ENCODE assay signal across 2 cellular contexts in genomic region chr1:150008699-150009098, GRCh38.
TF ChIP-seq lines count a peak whose summit lies in the region.

No MANE protein-coding gene starts in this region.

TF ChIP-seq in SK-N-SH, 30 proteins besides CTCF, POLR2A, EP300 and RAD21 (continued from another document):
- TF ChIP-seq, protein P1, sequence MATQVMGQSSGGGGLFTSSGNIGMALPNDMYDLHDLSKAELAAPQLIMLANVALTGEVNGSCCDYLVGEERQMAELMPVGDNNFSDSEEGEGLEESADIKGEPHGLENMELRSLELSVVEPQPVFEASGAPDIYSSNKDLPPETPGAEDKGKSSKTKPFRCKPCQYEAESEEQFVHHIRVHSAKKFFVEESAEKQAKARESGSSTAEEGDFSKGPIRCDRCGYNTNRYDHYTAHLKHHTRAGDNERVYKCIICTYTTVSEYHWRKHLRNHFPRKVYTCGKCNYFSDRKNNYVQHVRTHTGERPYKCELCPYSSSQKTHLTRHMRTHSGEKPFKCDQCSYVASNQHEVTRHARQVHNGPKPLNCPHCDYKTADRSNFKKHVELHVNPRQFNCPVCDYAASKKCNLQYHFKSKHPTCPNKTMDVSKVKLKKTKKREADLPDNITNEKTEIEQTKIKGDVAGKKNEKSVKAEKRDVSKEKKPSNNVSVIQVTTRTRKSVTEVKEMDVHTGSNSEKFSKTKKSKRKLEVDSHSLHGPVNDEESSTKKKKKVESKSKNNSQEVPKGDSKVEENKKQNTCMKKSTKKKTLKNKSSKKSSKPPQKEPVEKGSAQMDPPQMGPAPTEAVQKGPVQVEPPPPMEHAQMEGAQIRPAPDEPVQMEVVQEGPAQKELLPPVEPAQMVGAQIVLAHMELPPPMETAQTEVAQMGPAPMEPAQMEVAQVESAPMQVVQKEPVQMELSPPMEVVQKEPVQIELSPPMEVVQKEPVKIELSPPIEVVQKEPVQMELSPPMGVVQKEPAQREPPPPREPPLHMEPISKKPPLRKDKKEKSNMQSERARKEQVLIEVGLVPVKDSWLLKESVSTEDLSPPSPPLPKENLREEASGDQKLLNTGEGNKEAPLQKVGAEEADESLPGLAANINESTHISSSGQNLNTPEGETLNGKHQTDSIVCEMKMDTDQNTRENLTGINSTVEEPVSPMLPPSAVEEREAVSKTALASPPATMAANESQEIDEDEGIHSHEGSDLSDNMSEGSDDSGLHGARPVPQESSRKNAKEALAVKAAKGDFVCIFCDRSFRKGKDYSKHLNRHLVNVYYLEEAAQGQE (IDR thresholded peaks at IDR 0.05; ENCODE audit: low read depth, low read length) = no peak
- no peak for TF ChIP-seq MAX (IDR thresholded peaks at IDR 0.05; ENCODE audit: low read depth)
- TF ChIP-seq USF2 (IDR thresholded peaks at IDR 0.05; ENCODE audit: borderline replicate concordance, low read depth, low read length) = no peak

TF ChIP-seq in SK-N-SH treated with all-trans-retinoic acid at 6 μM for 48 hours, 23 proteins besides CTCF, POLR2A, EP300 and RAD21 (continued from another document):
- TF ChIP-seq ARNTL (CRISPR knock-in tag; IDR thresholded peaks at IDR 0.05; ENCODE audit: borderline replicate concordance, low read depth) (no peak), TCF4 (CRISPR knock-in tag; IDR thresholded peaks at IDR 0.05; ENCODE audit: borderline replicate concordance) (no peak), CSDC2 (CRISPR knock-in tag; IDR thresholded peaks at IDR 0.05) (no peak), ZNF70 (CRISPR knock-in tag; IDR thresholded peaks at IDR 0.05) (no peak), ZFP3 (CRISPR knock-in tag; IDR thresholded peaks at IDR 0.05) (no peak), ZNF8 (CRISPR knock-in tag; IDR thresholded peaks at IDR 0.05) (no peak), SNAI2 (CRISPR knock-in tag; IDR thresholded peaks at IDR 0.05) (no peak), ISL1 (CRISPR knock-in tag; IDR thresholded peaks at IDR 0.05) (no peak), CREB5 (CRISPR knock-in tag; IDR thresholded peaks at IDR 0.05; ENCODE audit: low read depth) (no peak), RARB (CRISPR knock-in tag; IDR thresholded peaks at IDR 0.05) (no peak), ESRRG (CRISPR knock-in tag; IDR thresholded peaks at IDR 0.05) (no peak), ZC3H10 (CRISPR knock-in tag; IDR thresholded peaks at IDR 0.05) (no peak)
- TF ChIP-seq, protein P2, sequence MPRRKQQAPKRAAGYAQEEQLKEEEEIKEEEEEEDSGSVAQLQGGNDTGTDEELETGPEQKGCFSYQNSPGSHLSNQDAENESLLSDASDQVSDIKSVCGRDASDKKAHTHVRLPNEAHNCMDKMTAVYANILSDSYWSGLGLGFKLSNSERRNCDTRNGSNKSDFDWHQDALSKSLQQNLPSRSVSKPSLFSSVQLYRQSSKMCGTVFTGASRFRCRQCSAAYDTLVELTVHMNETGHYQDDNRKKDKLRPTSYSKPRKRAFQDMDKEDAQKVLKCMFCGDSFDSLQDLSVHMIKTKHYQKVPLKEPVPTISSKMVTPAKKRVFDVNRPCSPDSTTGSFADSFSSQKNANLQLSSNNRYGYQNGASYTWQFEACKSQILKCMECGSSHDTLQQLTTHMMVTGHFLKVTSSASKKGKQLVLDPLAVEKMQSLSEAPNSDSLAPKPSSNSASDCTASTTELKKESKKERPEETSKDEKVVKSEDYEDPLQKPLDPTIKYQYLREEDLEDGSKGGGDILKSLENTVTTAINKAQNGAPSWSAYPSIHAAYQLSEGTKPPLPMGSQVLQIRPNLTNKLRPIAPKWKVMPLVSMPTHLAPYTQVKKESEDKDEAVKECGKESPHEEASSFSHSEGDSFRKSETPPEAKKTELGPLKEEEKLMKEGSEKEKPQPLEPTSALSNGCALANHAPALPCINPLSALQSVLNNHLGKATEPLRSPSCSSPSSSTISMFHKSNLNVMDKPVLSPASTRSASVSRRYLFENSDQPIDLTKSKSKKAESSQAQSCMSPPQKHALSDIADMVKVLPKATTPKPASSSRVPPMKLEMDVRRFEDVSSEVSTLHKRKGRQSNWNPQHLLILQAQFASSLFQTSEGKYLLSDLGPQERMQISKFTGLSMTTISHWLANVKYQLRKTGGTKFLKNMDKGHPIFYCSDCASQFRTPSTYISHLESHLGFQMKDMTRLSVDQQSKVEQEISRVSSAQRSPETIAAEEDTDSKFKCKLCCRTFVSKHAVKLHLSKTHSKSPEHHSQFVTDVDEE (CRISPR knock-in tag; IDR thresholded peaks at IDR 0.05) = no peak
- TF ChIP-seq, protein P3, sequence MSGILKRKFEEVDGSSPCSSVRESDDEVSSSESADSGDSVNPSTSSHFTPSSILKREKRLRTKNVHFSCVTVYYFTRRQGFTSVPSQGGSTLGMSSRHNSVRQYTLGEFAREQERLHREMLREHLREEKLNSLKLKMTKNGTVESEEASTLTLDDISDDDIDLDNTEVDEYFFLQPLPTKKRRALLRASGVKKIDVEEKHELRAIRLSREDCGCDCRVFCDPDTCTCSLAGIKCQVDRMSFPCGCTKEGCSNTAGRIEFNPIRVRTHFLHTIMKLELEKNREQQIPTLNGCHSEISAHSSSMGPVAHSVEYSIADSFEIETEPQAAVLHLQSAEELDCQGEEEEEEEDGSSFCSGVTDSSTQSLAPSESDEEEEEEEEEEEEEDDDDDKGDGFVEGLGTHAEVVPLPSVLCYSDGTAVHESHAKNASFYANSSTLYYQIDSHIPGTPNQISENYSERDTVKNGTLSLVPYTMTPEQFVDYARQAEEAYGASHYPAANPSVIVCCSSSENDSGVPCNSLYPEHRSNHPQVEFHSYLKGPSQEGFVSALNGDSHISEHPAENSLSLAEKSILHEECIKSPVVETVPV (CRISPR knock-in tag; IDR thresholded peaks at IDR 0.05) = no peak
TF ChIP-seq in SK-N-SH treated with all-trans-retinoic acid at 6 μM for 48 hours: peak in this region for 0.
